1 cellular context compared by ENCODE assay signal in the genomic region with DNA sequence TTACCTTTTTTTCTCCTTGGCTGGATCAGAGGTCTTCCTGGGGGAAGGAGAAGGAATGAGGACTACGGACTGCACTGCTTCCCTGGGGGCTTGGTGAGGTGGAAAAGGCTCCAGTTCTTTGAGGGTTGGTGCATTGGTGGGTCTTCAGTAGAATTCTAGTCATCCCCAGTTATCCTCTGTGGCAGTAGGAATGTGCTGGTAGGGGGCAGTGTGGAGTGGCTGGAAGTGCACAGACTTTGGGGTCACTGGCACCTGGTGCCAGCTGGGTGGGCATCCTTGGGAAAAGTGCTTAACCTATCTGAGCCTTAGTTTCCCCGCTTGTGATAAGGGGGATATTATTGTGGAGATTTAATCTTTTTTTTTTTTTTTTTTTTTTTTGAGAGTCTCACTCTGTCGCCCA.
TF ChIP-seq lines count a peak whose summit lies in the region.

No MANE protein-coding gene starts in this region.

TF ChIP-seq in K562, 482 proteins besides CTCF, POLR2A, EP300 and RAD21:
- no peak for TF ChIP-seq RBM15 (IDR thresholded peaks at IDR 0.05; ENCODE audit: insufficient read depth, low read length)
TF ChIP-seq in K562: peak in this region for 0.
